In the genomic region with DNA sequence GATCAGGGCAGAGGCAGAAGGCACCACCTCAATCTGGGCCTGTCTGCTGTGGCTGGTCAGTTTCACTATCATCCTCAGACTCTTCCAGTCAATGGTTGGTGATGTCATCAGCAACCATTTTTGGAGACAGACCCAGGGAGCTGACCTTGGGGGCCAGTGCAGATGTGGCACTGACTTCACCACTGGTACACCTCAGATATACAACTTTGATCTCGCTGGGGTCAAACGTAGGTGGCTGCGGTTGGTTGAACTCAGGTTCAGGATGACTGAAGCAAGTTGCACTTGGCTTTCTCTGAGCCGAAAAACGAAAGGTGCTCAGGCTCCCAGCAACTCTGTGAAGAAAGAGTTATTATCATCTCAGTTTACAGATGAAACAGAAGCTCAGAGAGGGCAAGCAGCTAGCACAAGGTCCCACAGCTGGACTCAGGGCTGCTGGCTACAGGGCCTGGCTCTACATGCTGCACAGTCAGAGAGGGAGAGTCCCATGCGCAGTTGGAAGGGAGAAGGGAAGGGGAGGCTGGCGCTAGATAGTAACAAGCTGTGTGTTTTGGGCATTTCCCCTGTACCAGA, we compare ENCODE assay signal across 8 cellular contexts. TPM values are rescaled to one million over a fixed set of nuclear protein-coding genes. Genes with fewer than 3 reads are reported as not detected.
DNase-seq lines count a peak whose midpoint lies in the region; ATAC-seq, FAIRE-seq and TF ChIP-seq lines count a peak whose summit lies in the region.

No MANE protein-coding gene starts in this region.

- no peaks in the 10 kb centered on the region for H4K20me1 ChIP-seq in GM12878 (ENCODE audit: control insufficient read depth, insufficient read depth)
- no peaks in the 10 kb centered on the region for H4K20me1 ChIP-seq in Karpas-422 (ENCODE audit: insufficient read depth, low read depth, low read length)

- H3K4me2 ChIP-seq in GM12878 (ENCODE audit: control insufficient read depth, insufficient read depth) (peak overlapping the region; percentile 97), Karpas-422 (ENCODE audit: low read depth, low read length, poor library complexity, severe bottlenecking) (no peak overlapping the region)

- DNase-seq in GM13976 (ENCODE audit: low spot score): peak; percentile 82
- peak; percentile 94 for DNase-seq in GM12878 (ENCODE audit: low read depth, low spot score)
- no peak for DNase-seq in immature natural killer cell
- no peak for DNase-seq in Ammon's horn (ENCODE audit: low spot score)
- DNase-seq in KG1 (lab: John Stamatoyannopoulos, UW): no peak
- DNase-seq in Karpas-422: no peak

- TF ChIP-seq CTCF in GM13976 (IDR thresholded peaks at IDR 0.05; ENCODE audit: borderline replicate concordance, control extremely low read depth, extremely low read depth, insufficient read depth, missing control alignments): no peak
- TF ChIP-seq CTCF in GM12878 (IDR thresholded peaks at IDR 0.05 in 2 of 3, conservative IDR thresholded peaks at IDR 0.05 in 1 of 3; ENCODE audit: control insufficient read depth in 2 of 3, extremely low read depth in 1 of 3, insufficient read depth in 1 of 3, low read depth in 3 of 3, low read length in 3 of 3): no peak

- peaks cover 0 to 2% (median 0%) of the 10 kb centered on the region in 3 donors for H3K27me3 Mint-ChIP-seq in immature natural killer cell (ENCODE audit: low read depth in 3 of 3)

- H3K4me3 ChIP-seq in GM12878: peak overlapping the region; percentile 34
- H3K4me3 ChIP-seq in Karpas-422 (ENCODE audit: low read length): no peak overlapping the region

- POLR2A ChIA-PET in GM12878 (lab: Charles Lee): interaction anchor here (0.5 to 3.6 kb wide), 16 partner anchors 10 to 191 kb away, joined by 3 to 45 read pairs (median 6); a partner anchor contains a TSS

- no peaks in the 10 kb centered on the region; the same call in 2 of the 3 replicates for H3K9me3 ChIP-seq in GM12878 (replicated peaks; ENCODE audit: control insufficient read depth, insufficient read depth, low read length)
- no peaks in the 10 kb centered on the region for H3K9me3 ChIP-seq in Karpas-422 (ENCODE audit: low read length)

- in situ Hi-C loops in GM13976 (cut with MboI; ENCODE audit: low sequenced_read_pairs, unreplicated experiment) (no loop called here), GM12878 (cut with MboI) (loop anchor here (5.0 kb wide), 1 partner anchor 175 kb away; no protein-coding TSS in a partner anchor)

- H3K79me2 ChIP-seq in GM12878 (ENCODE audit: control insufficient read depth, insufficient read depth, low read length) (no peaks in the 10 kb centered on the region), Karpas-422 (ENCODE audit: low read length) (no peaks in the 10 kb centered on the region)

- TF ChIP-seq POLR2A in GM12878 (IDR thresholded peaks at IDR 0.05; ENCODE audit: low read depth, low read length): peak; percentile 46; the same call in 1 of the 2 replicates

- H3K9ac ChIP-seq in GM12878 (ENCODE audit: control insufficient read depth, insufficient read depth, low read length) (peak overlapping the region; percentile 28), Karpas-422 (ENCODE audit: low read length) (no peak overlapping the region)

- H3K9me3 Mint-ChIP-seq in immature natural killer cell: no peaks in the 10 kb centered on the region

- intact Hi-C loops in GM12878 (cut with micrococcal nuclease; ENCODE audit: unreplicated experiment): loop anchor here (1.0 to 10.0 kb wide), 4 partner anchors 9 to 418 kb away; a partner anchor contains a TSS

- ATAC-seq in GM19463 (IDR thresholded peaks at IDR 0.05; ENCODE audit: unreplicated experiment): peak; percentile 94
- peak; percentile 92 for ATAC-seq in HG03064 (IDR thresholded peaks at IDR 0.05; ENCODE audit: low read depth, unreplicated experiment)
- peak; percentile 96 for ATAC-seq in GM12878

- SMC1A ChIA-PET in GM12878 (lab: Charles Lee; ENCODE audit: uncharacterized antibody, unreplicated experiment): interaction anchor here (0.8 to 7.0 kb wide), 16 partner anchors 10 to 195 kb away, joined by 3 to 86 read pairs (median 6); a partner anchor contains a TSS

- H3K27me3 ChIP-seq in GM12878 (replicated peaks in 1 of 2; ENCODE audit: control insufficient read depth in 2 of 2, insufficient read depth in 2 of 2, low read length in 1 of 2) (no peaks in the 10 kb centered on the region), Karpas-422 (ENCODE audit: low read length) (no peaks in the 10 kb centered on the region)

- H2AFZ ChIP-seq in GM12878 (ENCODE audit: control insufficient read depth, low read depth, low read length) (peak overlapping the region; percentile 13), Karpas-422 (ENCODE audit: low read length) (no peak overlapping the region)

- H3K27ac ChIP-seq in GM12878 (ENCODE audit: control insufficient read depth, insufficient read depth) (peak overlapping the region; percentile 73), Karpas-422 (ENCODE audit: low read length) (no peak overlapping the region)

- H3K36me3 Mint-ChIP-seq in immature natural killer cell: peaks cover 0 to 6% (median 0%) of the 10 kb centered on the region in 3 donors

- RAD21 ChIA-PET in GM12878 (lab: Charles Lee; ENCODE audit: unreplicated experiment): interaction anchor here (0.9 to 7.1 kb wide), 16 partner anchors 10 to 224 kb away, joined by 3 to 107 read pairs (median 4); a partner anchor contains a TSS

- no TSS peak for BruUV-seq in GM12878 (replicated peaks; lab: Mats Ljungman, UMichigan)

- H3K4me1 ChIP-seq in GM12878 (ENCODE audit: control insufficient read depth, insufficient read depth, low read length) (peaks cover 20% of the 10 kb centered on the region), Karpas-422 (ENCODE audit: low read length) (no peaks in the 10 kb centered on the region)

- no peaks in the 10 kb centered on the region for H3K4me1 Mint-ChIP-seq in immature natural killer cell

- peak; percentile 74 to 88; a peak in 2 of 4 replicates for TF ChIP-seq EP300 in GM12878 (IDR thresholded peaks at IDR 0.05; ENCODE audit: borderline replicate concordance in 1 of 2, control insufficient read depth in 1 of 2, low read depth in 2 of 2, low read length in 2 of 2)

- WGBS in GM12878 (ENCODE audit: insufficient coverage, insufficient replicate concordance, low lambda C conversion rate, missing lambda C conversion rate): 1% methylated on average over 7 of the region's 7 CpGs

- no peaks in the 10 kb centered on the region for H3K9me2 ChIP-seq in Karpas-422 (replicated peaks; ENCODE audit: insufficient read depth, low read length)

- no peak overlapping the region for H3K27ac Mint-ChIP-seq in immature natural killer cell

- peak; percentile 81 for FAIRE-seq in GM12878 (lab: Jason Lieb, UNC)

- CTCF ChIA-PET in GM12878 (lab: Yijun Ruan, JAX): interaction anchor here (0.6 to 5.6 kb wide), 20 partner anchors 11 to 1548 kb away, joined by 3 to 39 read pairs (median 4); a partner anchor contains a TSS

- TF ChIP-seq RAD21 in GM12878 (IDR thresholded peaks at IDR 0.05; ENCODE audit: insufficient read depth, low read depth, low read length): no peak

- no peak overlapping the region for H3K4me3 Mint-ChIP-seq in immature natural killer cell

- no peaks in the 10 kb centered on the region for H3K36me3 ChIP-seq in GM12878 (ENCODE audit: control insufficient read depth in 2 of 2, insufficient read depth in 2 of 2, low read length in 1 of 2)
- no peaks in the 10 kb centered on the region for H3K36me3 ChIP-seq in Karpas-422 (ENCODE audit: insufficient read depth, low read length)

RNA-seq across cellular contexts. Expression of a gene that starts 27.2 kb away (rescaled TPM):
- 37.5 and 42.1 TPM in 2 replicates for total RNA-seq in GM12878 (2013; cell fraction: nucleolus; rRNA removed)
- 10.5 and 11.2 TPM in 2 replicates for total RNA-seq in GM12878 (2014; rRNA removed)
- 3.5 and 4.6 TPM in 2 replicates for total RNA-seq in GM12878 (2014; rRNA removed; fragmentation: Illumina TruSeq; extraction: Trizol)
- total RNA-seq in GM12878 (2021): 9.0 and 9.5 TPM in 2 replicates
- 3.3 TPM for polyA plus RNA-seq in GM12878 (2011; ENCODE audit: low read depth)
- 8.7 and 13.6 TPM in 2 replicates for polyA plus RNA-seq in GM12878 (2011; rRNA removed)
- polyA plus RNA-seq in GM12878 (2011; cell fraction: cytosol; rRNA removed): 10.6 and 15.0 TPM in 2 replicates
- polyA plus RNA-seq in GM12878 (2011; cell fraction: nucleus; rRNA removed): 27.7 and 29.6 TPM in 2 replicates
- polyA plus RNA-seq in GM12878 (2012): 5.7 and 6.1 TPM in 2 replicates
- polyA plus RNA-seq in GM12878 (2014; fragmentation: Illumina TruSeq; extraction: Trizol): 4.3 and 5.2 TPM in 2 replicates
- 1 to 10 TPM; 1.4 to 2.9 TPM for polyA plus RNA-seq in GM12878 (2014; fragmentation: Nextera tagmentation; extraction: Ambion mirVana)
- 7.9 and 9.3 TPM in 2 replicates for polyA plus RNA-seq in GM12878 (2014; rRNA removed)
- 1 to 10 TPM in 1 of 2 experiments, under 1 TPM in 1; 0.57 to 4.2 TPM for polyA plus RNA-seq in GM12878 (2016; fragmentation: Nextera tagmentation; extraction: Ambion mirVana)
- 24.7 and 29.2 TPM in 2 replicates for polyA minus RNA-seq in GM12878 (2011; rRNA and poly(A)+ RNA removed)
- polyA minus RNA-seq in GM12878 (2011; cell fraction: cytosol; rRNA and poly(A)+ RNA removed): 4.0 and 6.1 TPM in 2 replicates
- 13.4 and 22.9 TPM in 2 replicates for polyA minus RNA-seq in GM12878 (2011; cell fraction: nucleus; rRNA and poly(A)+ RNA removed)
- polyA plus RNA-seq in immature natural killer cell: 1 to 10 TPM; 3.2 to 5.0 (median 3.2) TPM
- total RNA-seq in Karpas-422 (2014; rRNA removed; shearing (Covaris generic); ENCODE audit: low replicate concordance): 12.8 and 29.5 TPM in 2 replicates

RNA-seq across cellular contexts. Expression of a gene that starts 27.6 kb away (rescaled TPM):
- total RNA-seq in GM12878 (2013; cell fraction: nucleolus; rRNA removed): 158 and 181 TPM in 2 replicates
- total RNA-seq in GM12878 (2014; rRNA removed) (45.1 and 51.9 TPM in 2 replicates), GM12878 (2014; rRNA removed; fragmentation: Illumina TruSeq; extraction: Trizol) (54.6 and 60.9 TPM in 2 replicates), GM12878 (2021) (58.7 and 66.8 TPM in 2 replicates)
- polyA plus RNA-seq in GM12878 (2011; ENCODE audit: low read depth): 33.1 TPM
- polyA plus RNA-seq in GM12878 (2011; rRNA removed) (40.6 and 49.2 TPM in 2 replicates), GM12878 (2014; fragmentation: Illumina TruSeq; extraction: Trizol) (34.4 and 37.9 TPM in 2 replicates), GM12878 (2014; fragmentation: Nextera tagmentation; extraction: Ambion mirVana) (10 to 100 TPM in 1 of 2 experiments, 1 to 10 TPM in 1; 6.1 to 19.0 TPM), GM12878 (2014; rRNA removed) (42.0 and 44.4 TPM in 2 replicates), GM12878 (2016; fragmentation: Nextera tagmentation; extraction: Ambion mirVana) (10 to 100 TPM; 67.4 to 67.6 TPM), immature natural killer cell (10 to 100 TPM; 32.6 to 60.6 (median 46.8) TPM)
- 47.8 and 53.8 TPM in 2 replicates for polyA plus RNA-seq in GM12878 (2011; cell fraction: cytosol; rRNA removed)
- polyA plus RNA-seq in GM12878 (2011; cell fraction: nucleus; rRNA removed): 93.4 and 100.0 TPM in 2 replicates
- polyA plus RNA-seq in GM12878 (2012): 39.6 and 40.3 TPM in 2 replicates
- 110 and 113 TPM in 2 replicates for polyA minus RNA-seq in GM12878 (2011; rRNA and poly(A)+ RNA removed)
- 22.3 and 33.1 TPM in 2 replicates for polyA minus RNA-seq in GM12878 (2011; cell fraction: cytosol; rRNA and poly(A)+ RNA removed)
- polyA minus RNA-seq in GM12878 (2011; cell fraction: nucleus; rRNA and poly(A)+ RNA removed): 38.8 and 57.9 TPM in 2 replicates
- total RNA-seq in Karpas-422 (2014; rRNA removed; shearing (Covaris generic); ENCODE audit: low replicate concordance): 61.9 and 90.1 TPM in 2 replicates

RNA-seq across cellular contexts. Expression of a gene that starts 49.2 kb away (rescaled TPM):
- 115 and 118 TPM in 2 replicates for total RNA-seq in GM12878 (2013; cell fraction: nucleolus; rRNA removed)
- total RNA-seq in GM12878 (2014; rRNA removed): 376 and 409 TPM in 2 replicates
- 384 and 395 TPM in 2 replicates for total RNA-seq in GM12878 (2014; rRNA removed; fragmentation: Illumina TruSeq; extraction: Trizol)
- total RNA-seq in GM12878 (2021): 261 and 262 TPM in 2 replicates
- 170 TPM for polyA plus RNA-seq in GM12878 (2011; ENCODE audit: low read depth)
- 278 and 498 TPM in 2 replicates for polyA plus RNA-seq in GM12878 (2011; rRNA removed)
- 192 and 220 TPM in 2 replicates for polyA plus RNA-seq in GM12878 (2011; cell fraction: cytosol; rRNA removed)
- 89.3 and 133 TPM in 2 replicates for polyA plus RNA-seq in GM12878 (2011; cell fraction: nucleus; rRNA removed)
- polyA plus RNA-seq in GM12878 (2012): 197 and 223 TPM in 2 replicates
- polyA plus RNA-seq in GM12878 (2014; fragmentation: Illumina TruSeq; extraction: Trizol): 334 and 406 TPM in 2 replicates
- polyA plus RNA-seq in GM12878 (2014; fragmentation: Nextera tagmentation; extraction: Ambion mirVana): 100 to 1,000 TPM; 264 to 334 TPM
- 233 and 268 TPM in 2 replicates for polyA plus RNA-seq in GM12878 (2014; rRNA removed)
- polyA plus RNA-seq in GM12878 (2016; fragmentation: Nextera tagmentation; extraction: Ambion mirVana): 100 to 1,000 TPM; 264 to 275 TPM
- 242 and 246 TPM in 2 replicates for polyA minus RNA-seq in GM12878 (2011; rRNA and poly(A)+ RNA removed)
- 185 and 211 TPM in 2 replicates for polyA minus RNA-seq in GM12878 (2011; cell fraction: cytosol; rRNA and poly(A)+ RNA removed)
- 48.5 and 83.2 TPM in 2 replicates for polyA minus RNA-seq in GM12878 (2011; cell fraction: nucleus; rRNA and poly(A)+ RNA removed)
- polyA plus RNA-seq in immature natural killer cell: 100 to 1,000 TPM; 181 to 290 (median 199) TPM
- total RNA-seq in Karpas-422 (2014; rRNA removed; shearing (Covaris generic); ENCODE audit: low replicate concordance): 275 and 383 TPM in 2 replicates

Comparison
In these comparisons a context has a peak if more than half of its experiments do, and no peak if none do; other contexts are left out.
1. DNase-seq: peak in GM13976 (single experiment) and GM12878 (single experiment); none in immature natural killer cell (0 of 3), Ammon's horn (single experiment), KG1 (single experiment) and Karpas-422 (single experiment).
2. Peak in every context shown above with its lines, with median percentiles within 50 percentile points of each other: ATAC-seq.